Comparison of ENCODE assay signal across 2 cellular contexts in the genomic region with DNA sequence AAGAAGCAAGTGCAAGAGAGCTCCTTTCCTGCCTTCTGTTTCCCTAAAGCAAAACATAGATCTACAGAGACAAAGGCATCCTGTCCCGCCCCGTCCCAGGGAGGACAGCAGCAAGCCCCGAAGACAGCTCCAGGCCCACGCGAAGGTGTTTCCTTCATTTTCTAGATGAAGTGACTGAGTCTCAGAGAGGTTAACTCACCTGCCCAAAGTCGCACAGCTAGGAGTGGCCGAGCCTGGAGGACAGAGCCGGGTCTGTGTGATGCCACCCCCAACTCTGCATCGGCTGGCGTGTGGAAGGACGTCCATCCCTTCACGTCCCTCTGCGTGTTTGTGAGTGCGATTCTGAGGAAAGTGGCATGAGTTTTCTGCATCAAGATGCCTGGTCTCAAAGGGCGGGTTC.
TF ChIP-seq lines count a peak whose summit lies in the region.

No MANE protein-coding gene starts in this region.

TF ChIP-seq in WTC11, 78 proteins besides CTCF, POLR2A, EP300 and RAD21:
- TF ChIP-seq, protein P1, sequence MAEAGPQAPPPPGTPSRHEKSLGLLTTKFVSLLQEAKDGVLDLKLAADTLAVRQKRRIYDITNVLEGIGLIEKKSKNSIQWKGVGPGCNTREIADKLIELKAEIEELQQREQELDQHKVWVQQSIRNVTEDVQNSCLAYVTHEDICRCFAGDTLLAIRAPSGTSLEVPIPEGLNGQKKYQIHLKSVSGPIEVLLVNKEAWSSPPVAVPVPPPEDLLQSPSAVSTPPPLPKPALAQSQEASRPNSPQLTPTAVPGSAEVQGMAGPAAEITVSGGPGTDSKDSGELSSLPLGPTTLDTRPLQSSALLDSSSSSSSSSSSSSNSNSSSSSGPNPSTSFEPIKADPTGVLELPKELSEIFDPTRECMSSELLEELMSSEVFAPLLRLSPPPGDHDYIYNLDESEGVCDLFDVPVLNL (CRISPR knock-in tag; IDR thresholded peaks at IDR 0.05; ENCODE audit: borderline replicate concordance, low read depth), result no peak
- TF ChIP-seq CBFB (CRISPR knock-in tag; IDR thresholded peaks at IDR 0.05; ENCODE audit: low read depth) (no peak), NR1H2 (CRISPR knock-in tag; IDR thresholded peaks at IDR 0.05) (no peak), ELF4 (CRISPR knock-in tag; IDR thresholded peaks at IDR 0.05; ENCODE audit: low read depth) (no peak), ZNF138 (CRISPR knock-in tag; conservative IDR thresholded peaks at IDR 0.05) (no peak), NFYB (CRISPR knock-in tag; conservative IDR thresholded peaks at IDR 0.05; ENCODE audit: low read depth) (no peak), NFATC4 (CRISPR knock-in tag; IDR thresholded peaks at IDR 0.05) (no peak), CREM (CRISPR knock-in tag; IDR thresholded peaks at IDR 0.05) (no peak), GABPB1 (CRISPR knock-in tag; IDR thresholded peaks at IDR 0.05) (no peak)
- TF ChIP-seq, protein P2, sequence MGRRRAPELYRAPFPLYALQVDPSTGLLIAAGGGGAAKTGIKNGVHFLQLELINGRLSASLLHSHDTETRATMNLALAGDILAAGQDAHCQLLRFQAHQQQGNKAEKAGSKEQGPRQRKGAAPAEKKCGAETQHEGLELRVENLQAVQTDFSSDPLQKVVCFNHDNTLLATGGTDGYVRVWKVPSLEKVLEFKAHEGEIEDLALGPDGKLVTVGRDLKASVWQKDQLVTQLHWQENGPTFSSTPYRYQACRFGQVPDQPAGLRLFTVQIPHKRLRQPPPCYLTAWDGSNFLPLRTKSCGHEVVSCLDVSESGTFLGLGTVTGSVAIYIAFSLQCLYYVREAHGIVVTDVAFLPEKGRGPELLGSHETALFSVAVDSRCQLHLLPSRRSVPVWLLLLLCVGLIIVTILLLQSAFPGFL (CRISPR knock-in tag; IDR thresholded peaks at IDR 0.05; ENCODE audit: borderline replicate concordance), result no peak
- TF ChIP-seq, protein P3, sequence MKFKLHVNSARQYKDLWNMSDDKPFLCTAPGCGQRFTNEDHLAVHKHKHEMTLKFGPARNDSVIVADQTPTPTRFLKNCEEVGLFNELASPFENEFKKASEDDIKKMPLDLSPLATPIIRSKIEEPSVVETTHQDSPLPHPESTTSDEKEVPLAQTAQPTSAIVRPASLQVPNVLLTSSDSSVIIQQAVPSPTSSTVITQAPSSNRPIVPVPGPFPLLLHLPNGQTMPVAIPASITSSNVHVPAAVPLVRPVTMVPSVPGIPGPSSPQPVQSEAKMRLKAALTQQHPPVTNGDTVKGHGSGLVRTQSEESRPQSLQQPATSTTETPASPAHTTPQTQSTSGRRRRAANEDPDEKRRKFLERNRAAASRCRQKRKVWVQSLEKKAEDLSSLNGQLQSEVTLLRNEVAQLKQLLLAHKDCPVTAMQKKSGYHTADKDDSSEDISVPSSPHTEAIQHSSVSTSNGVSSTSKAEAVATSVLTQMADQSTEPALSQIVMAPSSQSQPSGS (CRISPR knock-in tag; IDR thresholded peaks at IDR 0.05; ENCODE audit: borderline replicate concordance, low read depth), result no peak
- TF ChIP-seq, protein P4, sequence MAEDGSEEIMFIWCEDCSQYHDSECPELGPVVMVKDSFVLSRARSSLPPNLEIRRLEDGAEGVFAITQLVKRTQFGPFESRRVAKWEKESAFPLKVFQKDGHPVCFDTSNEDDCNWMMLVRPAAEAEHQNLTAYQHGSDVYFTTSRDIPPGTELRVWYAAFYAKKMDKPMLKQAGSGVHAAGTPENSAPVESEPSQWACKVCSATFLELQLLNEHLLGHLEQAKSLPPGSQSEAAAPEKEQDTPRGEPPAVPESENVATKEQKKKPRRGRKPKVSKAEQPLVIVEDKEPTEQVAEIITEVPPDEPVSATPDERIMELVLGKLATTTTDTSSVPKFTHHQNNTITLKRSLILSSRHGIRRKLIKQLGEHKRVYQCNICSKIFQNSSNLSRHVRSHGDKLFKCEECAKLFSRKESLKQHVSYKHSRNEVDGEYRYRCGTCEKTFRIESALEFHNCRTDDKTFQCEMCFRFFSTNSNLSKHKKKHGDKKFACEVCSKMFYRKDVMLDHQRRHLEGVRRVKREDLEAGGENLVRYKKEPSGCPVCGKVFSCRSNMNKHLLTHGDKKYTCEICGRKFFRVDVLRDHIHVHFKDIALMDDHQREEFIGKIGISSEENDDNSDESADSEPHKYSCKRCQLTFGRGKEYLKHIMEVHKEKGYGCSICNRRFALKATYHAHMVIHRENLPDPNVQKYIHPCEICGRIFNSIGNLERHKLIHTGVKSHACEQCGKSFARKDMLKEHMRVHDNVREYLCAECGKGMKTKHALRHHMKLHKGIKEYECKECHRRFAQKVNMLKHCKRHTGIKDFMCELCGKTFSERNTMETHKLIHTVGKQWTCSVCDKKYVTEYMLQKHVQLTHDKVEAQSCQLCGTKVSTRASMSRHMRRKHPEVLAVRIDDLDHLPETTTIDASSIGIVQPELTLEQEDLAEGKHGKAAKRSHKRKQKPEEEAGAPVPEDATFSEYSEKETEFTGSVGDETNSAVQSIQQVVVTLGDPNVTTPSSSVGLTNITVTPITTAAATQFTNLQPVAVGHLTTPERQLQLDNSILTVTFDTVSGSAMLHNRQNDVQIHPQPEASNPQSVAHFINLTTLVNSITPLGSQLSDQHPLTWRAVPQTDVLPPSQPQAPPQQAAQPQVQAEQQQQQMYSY (CRISPR knock-in tag; IDR thresholded peaks at IDR 0.05), result no peak
- TF ChIP-seq, protein P5, sequence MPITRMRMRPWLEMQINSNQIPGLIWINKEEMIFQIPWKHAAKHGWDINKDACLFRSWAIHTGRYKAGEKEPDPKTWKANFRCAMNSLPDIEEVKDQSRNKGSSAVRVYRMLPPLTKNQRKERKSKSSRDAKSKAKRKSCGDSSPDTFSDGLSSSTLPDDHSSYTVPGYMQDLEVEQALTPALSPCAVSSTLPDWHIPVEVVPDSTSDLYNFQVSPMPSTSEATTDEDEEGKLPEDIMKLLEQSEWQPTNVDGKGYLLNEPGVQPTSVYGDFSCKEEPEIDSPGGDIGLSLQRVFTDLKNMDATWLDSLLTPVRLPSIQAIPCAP (CRISPR knock-in tag; IDR thresholded peaks at IDR 0.05), result no peak

TF ChIP-seq in H1, 55 proteins besides CTCF, POLR2A, EP300 and RAD21:
- TF ChIP-seq RXRA (IDR thresholded peaks at IDR 0.05; ENCODE audit: insufficient read depth, low read depth, low read length) (no peak), CBX8 (IDR thresholded peaks at IDR 0.05; ENCODE audit: borderline replicate concordance, low read depth, low read length) (no peak), KDM4A (IDR thresholded peaks at IDR 0.05; ENCODE audit: low read depth, low read length, severe bottlenecking) (no peak), EZH2 (IDR thresholded peaks at IDR 0.05; ENCODE audit: low read depth, low read length, severe bottlenecking) (no peak), SAP30 (IDR thresholded peaks at IDR 0.05; ENCODE audit: insufficient read depth, insufficient replicate concordance, low read length) (no peak), SUZ12 (IDR thresholded peaks at IDR 0.05; ENCODE audit: low read length) (no peak), YY1 (IDR thresholded peaks at IDR 0.05; ENCODE audit: low read depth, low read length) (no peak), TEAD4 (IDR thresholded peaks at IDR 0.05; ENCODE audit: low read depth, low read length) (no peak), PHF8 (conservative IDR thresholded peaks at IDR 0.05; ENCODE audit: low read depth, low read length) (no peak), KDM1A (IDR thresholded peaks at IDR 0.05; ENCODE audit: borderline replicate concordance, low read length) (no peak), SP1 (IDR thresholded peaks at IDR 0.05; ENCODE audit: low read depth, low read length) (no peak)
- TF ChIP-seq, protein P6, sequence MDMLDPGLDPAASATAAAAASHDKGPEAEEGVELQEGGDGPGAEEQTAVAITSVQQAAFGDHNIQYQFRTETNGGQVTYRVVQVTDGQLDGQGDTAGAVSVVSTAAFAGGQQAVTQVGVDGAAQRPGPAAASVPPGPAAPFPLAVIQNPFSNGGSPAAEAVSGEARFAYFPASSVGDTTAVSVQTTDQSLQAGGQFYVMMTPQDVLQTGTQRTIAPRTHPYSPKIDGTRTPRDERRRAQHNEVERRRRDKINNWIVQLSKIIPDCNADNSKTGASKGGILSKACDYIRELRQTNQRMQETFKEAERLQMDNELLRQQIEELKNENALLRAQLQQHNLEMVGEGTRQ (IDR thresholded peaks at IDR 0.05; ENCODE audit: low read length), result no peak
